In the genomic region with DNA sequence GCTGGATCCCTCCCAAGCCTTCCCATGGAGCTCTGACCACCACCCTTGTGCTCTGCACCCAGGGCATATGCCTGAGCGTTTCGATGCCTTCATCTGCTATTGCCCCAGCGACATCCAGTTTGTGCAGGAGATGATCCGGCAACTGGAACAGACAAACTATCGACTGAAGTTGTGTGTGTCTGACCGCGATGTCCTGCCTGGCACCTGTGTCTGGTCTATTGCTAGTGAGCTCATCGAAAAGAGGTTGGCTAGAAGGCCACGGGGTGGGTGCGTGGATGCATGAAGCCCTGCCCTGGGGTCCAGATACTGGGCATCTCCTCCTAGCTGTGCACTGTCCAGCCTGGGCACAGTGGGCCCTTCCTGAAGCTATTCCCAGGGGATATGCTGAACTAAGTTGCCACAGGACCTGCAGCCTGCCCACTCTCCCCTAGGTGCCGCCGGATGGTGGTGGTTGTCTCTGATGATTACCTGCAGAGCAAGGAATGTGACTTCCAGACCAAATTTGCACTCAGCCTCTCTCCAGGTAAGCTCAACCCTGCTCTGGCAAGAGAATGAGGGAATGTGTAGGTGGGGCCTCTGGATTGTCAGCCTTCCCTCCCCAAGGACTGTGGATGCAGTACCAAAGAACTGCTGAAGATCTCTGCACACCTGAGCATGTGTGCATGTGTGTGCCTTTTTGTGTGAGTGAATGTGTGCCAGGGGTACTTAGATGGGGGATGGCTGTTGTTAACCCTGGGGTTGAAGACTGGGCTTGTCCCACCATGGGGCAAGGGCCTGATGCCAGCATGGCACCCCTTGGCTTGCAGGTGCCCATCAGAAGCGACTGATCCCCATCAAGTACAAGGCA, we compare ENCODE assay signal across 11 cellular contexts. TPM values are rescaled to one million over a fixed set of nuclear protein-coding genes. Genes with fewer than 3 reads are reported as not detected.
DNase-seq lines count a peak whose midpoint lies in the region; ATAC-seq and TF ChIP-seq lines count a peak whose summit lies in the region.
"Had no signal": no experiment of that assay in that cellular context is flagged by ENCODE, and none has a peak within 500 bp of the region (broad histone marks: within the 10 kb centered on the region; RNA-seq: fewer than 3 reads in every experiment).

No MANE protein-coding gene starts in this region.

- H2AFZ ChIP-seq in HCT116 (ENCODE audit: low read depth, low read length, poor library complexity, severe bottlenecking), result no peak overlapping the region

- no peak overlapping the region for H3K4me2 ChIP-seq in HCT116 (ENCODE audit: low read length)

- CTCF ChIA-PET in CD4-positive, alpha-beta T cell (lab: Charles Lee), result no interaction called here
- CTCF ChIA-PET in HCT116 (lab: Charles Lee), result interaction anchor here (0.9 kb wide), 1 partner anchor 206 kb away, joined by 3 read pairs; a partner anchor contains a TSS

- H3K36me3 Mint-ChIP-seq in CD4-positive, alpha-beta T cell (ENCODE audit: low read depth), result peaks cover 54% of the 10 kb centered on the region
- H3K36me3 Mint-ChIP-seq in dendritic cell treated with granulocyte-macrophage colony-stimulating factor and Interleukin-4, amounts not matched to agents 40 ng/mL and 50 ng/mL, for 4 days (ENCODE audit: low read depth), result peaks cover 47% of the 10 kb centered on the region
- H3K36me3 Mint-ChIP-seq in naive thymus-derived CD8-positive, alpha-beta T cell, result peaks cover 0 to 23% (median 0%) of the 10 kb centered on the region in 3 donors

- H3K9ac ChIP-seq in HCT116 (ENCODE audit: low read length), result no peak overlapping the region

- peaks cover 50% of the 10 kb centered on the region for H3K4me1 Mint-ChIP-seq in CD4-positive, alpha-beta T cell (ENCODE audit: low read depth)
- H3K4me1 Mint-ChIP-seq in dendritic cell treated with granulocyte-macrophage colony-stimulating factor and Interleukin-4, amounts not matched to agents 40 ng/mL and 50 ng/mL, for 4 days (ENCODE audit: low read depth), result peaks cover 70% of the 10 kb centered on the region
- H3K4me1 Mint-ChIP-seq in naive thymus-derived CD8-positive, alpha-beta T cell, result peaks cover 27 to 59% (median 50%) of the 10 kb centered on the region in 4 donors

- no peak overlapping the region for H3K27ac ChIP-seq in CD4-positive, alpha-beta T cell (ENCODE audit: low read depth, low read length)
- H3K27ac ChIP-seq in HCT116 (ENCODE audit: low read depth, low read length), result no peak overlapping the region
- H3K27ac ChIP-seq: brain microvascular endothelial cell had no signal

- no peak for DNase-seq in CD4-positive, alpha-beta T cell
- no peak for DNase-seq in HCT116 (ENCODE audit: low read depth, low spot score)
- peak in 2 of 10 donors; percentile 15 to 54 for DNase-seq in naive thymus-derived CD8-positive, alpha-beta T cell
- DNase-seq in OCI-M2 (lab: John Stamatoyannopoulos, UW; ENCODE audit: unreplicated experiment), result no peak
- DNase-seq in MG63, result no peak
- no peak for DNase-seq in D341Med (ENCODE audit: low spot score)
- DNase-seq: brain microvascular endothelial cell, NCI-H1092 had no signal

- H3K9me3 Mint-ChIP-seq in CD4-positive, alpha-beta T cell, result no peaks in the 10 kb centered on the region
- no peaks in the 10 kb centered on the region for H3K9me3 Mint-ChIP-seq in dendritic cell treated with granulocyte-macrophage colony-stimulating factor and Interleukin-4, amounts not matched to agents 40 ng/mL and 50 ng/mL, for 4 days
- H3K9me3 Mint-ChIP-seq in naive thymus-derived CD8-positive, alpha-beta T cell, result peaks cover 0 to 6% (median 0%) of the 10 kb centered on the region in 9 donors

- peaks cover 16 to 48% of the 10 kb centered on the region in 2 experiments for H3K4me1 ChIP-seq in HCT116 (ENCODE audit: control insufficient read depth in 1 of 2, insufficient read depth in 2 of 2, low read length in 2 of 2)

- no peaks in the 10 kb centered on the region for H3K9me3 ChIP-seq in CD4-positive, alpha-beta T cell (ENCODE audit: control insufficient read depth, low read length)
- H3K9me3 ChIP-seq in HCT116 (ENCODE audit: control insufficient read depth in 1 of 2, insufficient read depth in 1 of 2, low read depth in 1 of 2, low read length in 2 of 2), result no peaks in the 10 kb centered on the region
- no peaks in the 10 kb centered on the region for H3K9me3 ChIP-seq in MG63

- H3K27me3 ChIP-seq in CD4-positive, alpha-beta T cell (ENCODE audit: control insufficient read depth, insufficient read depth, low read length), result no peaks in the 10 kb centered on the region
- no peaks in the 10 kb centered on the region for H3K27me3 ChIP-seq in HCT116 (ENCODE audit: insufficient read depth, low read length)
- no peaks in the 10 kb centered on the region for H3K27me3 ChIP-seq in MG63
- H3K27me3 ChIP-seq: brain microvascular endothelial cell had no signal

- no peak for TF ChIP-seq RAD21 in HCT116 (IDR thresholded peaks at IDR 0.05; ENCODE audit: low read depth)

- H3K36me3 ChIP-seq in HCT116 (ENCODE audit: control insufficient read depth in 1 of 2, insufficient read depth in 2 of 2, low read length in 2 of 2), result peaks cover 0 to 4% of the 10 kb centered on the region in 2 experiments; a peak in 1 of 4 replicates
- H3K36me3 ChIP-seq in MG63, result no peaks in the 10 kb centered on the region

- RAD21 ChIA-PET in HCT116 (lab: Charles Lee; ENCODE audit: low non-redundant PET in 1 of 2, low total read pairs in 2 of 2, uncharacterized antibody in 2 of 2, unreplicated experiment in 2 of 2), result no interaction called here

- intact Hi-C loops in CD4-positive, alpha-beta T cell (cut with DNase I, micrococcal nuclease), result no loop called here
- intact Hi-C loops in HCT116 (cut with micrococcal nuclease), result no loop called here
- intact Hi-C loops in dendritic cell treated with granulocyte-macrophage colony-stimulating factor and Interleukin-4, amounts not matched to agents 40 ng/mL and 50 ng/mL, for 4 days (cut with micrococcal nuclease), result no loop called here

- peak overlapping the region; percentile 99 for H3K4me3 Mint-ChIP-seq in CD4-positive, alpha-beta T cell
- peak overlapping the region; percentile 96 for H3K4me3 Mint-ChIP-seq in dendritic cell treated with granulocyte-macrophage colony-stimulating factor and Interleukin-4, amounts not matched to agents 40 ng/mL and 50 ng/mL, for 4 days
- H3K4me3 Mint-ChIP-seq in naive thymus-derived CD8-positive, alpha-beta T cell, result peak overlapping the region; percentile 85 to 100 (median 96)

- POLR2A ChIA-PET in CD4-positive, alpha-beta T cell (lab: Charles Lee), result interaction anchor here (1.0 to 4.8 kb wide), 3 partner anchors 24 to 101 kb away, joined by 4 to 208 read pairs (median 16); a partner anchor contains a TSS
- POLR2A ChIA-PET in HCT116 (lab: Charles Lee), result no interaction called here
- POLR2A ChIA-PET in naive thymus-derived CD8-positive, alpha-beta T cell (lab: Charles Lee), result interaction anchor here (1.3 to 7.5 kb wide), 3 partner anchors 15 to 25 kb away, joined by 5 to 192 read pairs (median 6); a partner anchor contains a TSS

- no peak for TF ChIP-seq POLR2A in HCT116 (IDR thresholded peaks at IDR 0.05; ENCODE audit: borderline replicate concordance, extremely low read depth, insufficient read depth, insufficient read length)

- no peaks in the 10 kb centered on the region for H3K9me2 ChIP-seq in HCT116 (ENCODE audit: insufficient read depth)

- H3K4me3 ChIP-seq in HCT116 (replicated peaks in 1 of 2; ENCODE audit: low read depth in 1 of 2, low read length in 2 of 2), result no peak overlapping the region
- H3K4me3 ChIP-seq in MG63, result no peak overlapping the region

- TF ChIP-seq CTCF in CD4-positive, alpha-beta T cell (IDR thresholded peaks at IDR 0.05), result no peak
- 0 out of 6 replicates have a peak, but pooled peaks of 2 of the 3 experiments have one; percentile 9 to 16 for TF ChIP-seq CTCF in HCT116 (IDR thresholded peaks at IDR 0.05 in 2 of 3, conservative IDR thresholded peaks at IDR 0.05 in 1 of 3; ENCODE audit: borderline replicate concordance in 1 of 3, insufficient read depth in 1 of 3, low read depth in 2 of 3, low read length in 2 of 3)

- peak overlapping the region; percentile 87 for H3K27ac Mint-ChIP-seq in CD4-positive, alpha-beta T cell
- no peak overlapping the region for H3K27ac Mint-ChIP-seq in dendritic cell treated with granulocyte-macrophage colony-stimulating factor and Interleukin-4, amounts not matched to agents 40 ng/mL and 50 ng/mL, for 4 days
- H3K27ac Mint-ChIP-seq in naive thymus-derived CD8-positive, alpha-beta T cell, result peak overlapping the region in 8 of 10 donors; percentile 57 to 99 (median 98)

- H3K79me2 ChIP-seq in HCT116 (ENCODE audit: insufficient read depth, low read length), result peaks cover 12% of the 10 kb centered on the region

- no TSS peak for BruUV-seq in HCT116 (replicated peaks; lab: Mats Ljungman, UMichigan)

- H3K27me3 Mint-ChIP-seq in CD4-positive, alpha-beta T cell, result no peaks in the 10 kb centered on the region
- H3K27me3 Mint-ChIP-seq in dendritic cell treated with granulocyte-macrophage colony-stimulating factor and Interleukin-4, amounts not matched to agents 40 ng/mL and 50 ng/mL, for 4 days, result no peaks in the 10 kb centered on the region
- no peaks in the 10 kb centered on the region for H3K27me3 Mint-ChIP-seq in naive thymus-derived CD8-positive, alpha-beta T cell

- H4K20me1 ChIP-seq in HCT116 (ENCODE audit: insufficient read depth), result no peaks in the 10 kb centered on the region

- ATAC-seq in CD4-positive, alpha-beta T cell (ENCODE audit: poor library complexity), result no peak
- ATAC-seq in HCT116, result no peak
- ATAC-seq in naive thymus-derived CD8-positive, alpha-beta T cell, result no peak
- no peak for ATAC-seq in HG03135 (IDR thresholded peaks at IDR 0.05; ENCODE audit: unreplicated experiment)
- ATAC-seq: SK-N-SH treated with all-trans-retinoic acid at 6 μM for 48 hours had no signal

TF ChIP-seq in HCT116, 20 proteins besides CTCF, POLR2A, EP300 and RAD21 (continues in another document):
- TF ChIP-seq EZH2 (IDR thresholded peaks at IDR 0.05), result no peak
- TF ChIP-seq SIN3A (IDR thresholded peaks at IDR 0.05; ENCODE audit: low read depth), result no peak

RNA-seq across cellular contexts. Expression of a gene that starts 2.1 kb away (rescaled TPM):
- total RNA-seq in CD4-positive, alpha-beta T cell, result 10 to 100 TPM; 26.9 to 27.2 TPM
- 14.8 TPM for total RNA-seq in HCT116 (2021; ENCODE audit: unreplicated experiment)
- 14.3 and 14.4 TPM in 2 replicates for polyA plus RNA-seq in HCT116 (2012)
- total RNA-seq in naive thymus-derived CD8-positive, alpha-beta T cell, result 10 to 100 TPM; 40.6 to 44.7 TPM
- polyA plus RNA-seq in naive thymus-derived CD8-positive, alpha-beta T cell, result 10 to 100 TPM; 54.5 to 73.9 (median 71.8) TPM
- 4.1 TPM in 1 of 2 replicates, not detected in the other for total RNA-seq in MG63 (2014; rRNA removed; shearing (Covaris generic); ENCODE audit: low replicate concordance)

RNA-seq across cellular contexts. Expression of a gene that starts 3.6 kb away (rescaled TPM):
- total RNA-seq in CD4-positive, alpha-beta T cell, result 10 to 100 TPM; 56.4 to 58.9 TPM
- 49.0 TPM for total RNA-seq in HCT116 (2021; ENCODE audit: unreplicated experiment)
- polyA plus RNA-seq in HCT116 (2012), result 44.2 and 46.8 TPM in 2 replicates
- total RNA-seq in naive thymus-derived CD8-positive, alpha-beta T cell, result 10 to 100 TPM; 81.0 to 84.3 TPM
- 10 to 100 TPM; 53.5 to 64.8 (median 55.6) TPM for polyA plus RNA-seq in naive thymus-derived CD8-positive, alpha-beta T cell
- total RNA-seq in MG63 (2014; rRNA removed; shearing (Covaris generic); ENCODE audit: low replicate concordance), result 9.7 and 31.8 TPM in 2 replicates

RNA-seq across cellular contexts. Expression of a gene that starts 24.8 kb away (rescaled TPM):
- total RNA-seq in CD4-positive, alpha-beta T cell, result 10 to 100 TPM; 28.3 to 30.3 TPM
- 35.1 TPM for total RNA-seq in HCT116 (2021; ENCODE audit: unreplicated experiment)
- polyA plus RNA-seq in HCT116 (2012), result 16.8 and 18.9 TPM in 2 replicates
- total RNA-seq in naive thymus-derived CD8-positive, alpha-beta T cell, result 10 to 100 TPM; 40.3 to 40.8 TPM
- polyA plus RNA-seq in naive thymus-derived CD8-positive, alpha-beta T cell, result 10 to 100 TPM; 12.9 to 14.0 (median 13.1) TPM
- total RNA-seq in MG63 (2014; rRNA removed; shearing (Covaris generic); ENCODE audit: low replicate concordance), result 13.2 and 20.3 TPM in 2 replicates
